In genomic region chr19:51375504-51376221, GRCh38 we compare ENCODE assay signal across 1 cellular context.
TF ChIP-seq lines count a peak whose summit lies in the region.

No MANE protein-coding gene starts in this region.

TF ChIP-seq in HepG2, 621 proteins besides CTCF, POLR2A, EP300 and RAD21:
- peak; percentile 75 for TF ChIP-seq ZNF770 (CRISPR knock-in tag; IDR thresholded peaks at IDR 0.05)
- TF ChIP-seq ZMYM3 (CRISPR knock-in tag; IDR thresholded peaks at IDR 0.05): peak; percentile 70
- peak; percentile 86 for TF ChIP-seq ZNF362 (CRISPR knock-in tag; IDR thresholded peaks at IDR 0.05; ENCODE audit: borderline replicate concordance)
- no peak for TF ChIP-seq SP5 (CRISPR knock-in tag; IDR thresholded peaks at IDR 0.05; ENCODE audit: borderline replicate concordance, low read depth)
- 0 out of 2 replicates have a peak, but pooled peaks have one; percentile 19 for TF ChIP-seq ZFY (CRISPR knock-in tag; IDR thresholded peaks at IDR 0.05)
